19 cellular contexts compared by ENCODE assay signal in genomic region chr13:73403362-73404150, GRCh38.
DNase-seq lines count a peak whose midpoint lies in the region; ATAC-seq, FAIRE-seq and TF ChIP-seq lines count a peak whose summit lies in the region.
"Had no signal": no experiment of that assay in that cellular context is flagged by ENCODE, and none has a peak within 500 bp of the region (broad histone marks: within the 10 kb centered on the region; RNA-seq: fewer than 3 reads in every experiment).

No MANE protein-coding gene starts in this region.

- TF ChIP-seq EP300 in A549 (IDR thresholded peaks at IDR 0.05) = no peak

- 29% methylated on average over 1 of the region's 1 CpG for whole genome bisulfite sequencing in A549 (ENCODE audit: missing lambda C conversion rate)
- 25 to 35% methylated on average over 1 of the region's 1 CpG for WGBS in GM23248 (ENCODE audit: low coverage in 1 of 2, low lambda C conversion rate in 2 of 2, missing lambda C conversion rate in 2 of 2), 2 experiments
- 44 to 68% methylated on average over 1 of the region's 1 CpG for WGBS in esophagus squamous epithelium, 2 donors
- WGBS in neuronal stem cell (ENCODE audit: extremely low coverage in 2 of 2, insufficient read length in 2 of 2, insufficient replicate concordance in 1 of 2), 2 donors = no CpG with 5 or more reads among the region's 1 CpG

- no peak overlapping the region for H2BK15ac ChIP-seq in neuronal stem cell (ENCODE audit: low read length)

- ATAC-seq in A549 = no peak
- no peak for ATAC-seq in RWPE2 (ENCODE audit: low read depth)
- no peak for ATAC-seq in T-helper 17 cell

- no peaks in the 10 kb centered on the region for H3K9me2 ChIP-seq in GM23248 (ENCODE audit: insufficient read depth)

- no peak overlapping the region for H2BK5ac ChIP-seq in neuronal stem cell (ENCODE audit: low read length)

- TF ChIP-seq RAD21 in A549 (conservative IDR thresholded peaks at IDR 0.05 in 1 of 2, IDR thresholded peaks at IDR 0.05 in 1 of 2) = no peak

- H3K23ac ChIP-seq in neuronal stem cell (ENCODE audit: low read depth, low read length, poor library complexity) = no peak overlapping the region

- H3K27ac Mint-ChIP-seq in activated naive CD4-positive, alpha-beta T cell treated with anti-CD3 and anti-CD28 coated beads, Interleukin-2, amount 10 ng/mL, durations not matched to agents 7 days and 5 days = no peak overlapping the region
- H3K27ac Mint-ChIP-seq in T-helper 17 cell = no peak overlapping the region
- H3K27ac Mint-ChIP-seq: CD14-positive monocyte had no signal

- H3K4ac ChIP-seq in neuronal stem cell (ENCODE audit: low read length) = no peak overlapping the region

- in situ Hi-C loops in GM23248 (cut with MboI) = no loop called here

- H3K4me2 ChIP-seq in A549 (no peak overlapping the region), GM23248 (ENCODE audit: unreplicated experiment) (no peak overlapping the region), neuronal stem cell (ENCODE audit: insufficient read depth, low read length, poor library complexity, severe bottlenecking) (no peak overlapping the region)

- FAIRE-seq in A549 (lab: Jason Lieb, UNC) = no peak
- FAIRE-seq: H1 had no signal

- CTCF ChIA-PET in A549 (lab: Yijun Ruan, JAX) = no interaction called here
- CTCF ChIA-PET in activated naive CD4-positive, alpha-beta T cell treated with anti-CD3 and anti-CD28 coated beads, Interleukin-2, amount 10 ng/mL, durations not matched to agents 7 days and 5 days (lab: Charles Lee) = interaction anchor here (0.7 kb wide), 1 partner anchor 13 kb away, joined by 3 read pairs; no protein-coding TSS in a partner anchor

- no peak overlapping the region for H3K18ac ChIP-seq in neuronal stem cell (ENCODE audit: low read length)

- no peak overlapping the region for H2AK5ac ChIP-seq in neuronal stem cell (ENCODE audit: low read depth, low read length)

- H3K9ac ChIP-seq in GM23248 (no peak overlapping the region), neuronal stem cell (ENCODE audit: low read depth, low read length, poor library complexity) (no peak overlapping the region)

- H4K20me1 ChIP-seq in GM23248 (ENCODE audit: insufficient read depth) = no peaks in the 10 kb centered on the region

- H3K4me1 Mint-ChIP-seq in activated naive CD4-positive, alpha-beta T cell treated with anti-CD3 and anti-CD28 coated beads, Interleukin-2, amount 10 ng/mL, durations not matched to agents 7 days and 5 days = no peaks in the 10 kb centered on the region
- H3K4me1 Mint-ChIP-seq in T-helper 17 cell = no peaks in the 10 kb centered on the region
- H3K4me1 Mint-ChIP-seq: CD14-positive monocyte had no signal

- H3K9me3 Mint-ChIP-seq in activated naive CD4-positive, alpha-beta T cell treated with anti-CD3 and anti-CD28 coated beads, Interleukin-2, amount 10 ng/mL, durations not matched to agents 7 days and 5 days = no peaks in the 10 kb centered on the region

- H3K27ac ChIP-seq in A549 (no peak overlapping the region), GM23248 (no peak overlapping the region), RWPE2 (ENCODE audit: poor library complexity, severe bottlenecking) (peak overlapping the region; percentile 35), esophagus squamous epithelium (peak overlapping the region in 3 of 4 donors; percentile 52 to 76 (median 55)), neuronal stem cell (replicated peaks; ENCODE audit: low read length) (no peak overlapping the region)
- H3K27ac ChIP-seq: SJSA1 had no signal

- H3K4me3 ChIP-seq in A549 (no peak overlapping the region), GM23248 (no peak overlapping the region), RWPE2 (ENCODE audit: severe bottlenecking) (no peak overlapping the region), esophagus squamous epithelium (no peak overlapping the region), neuronal stem cell (ENCODE audit: low read length in 2 of 2) (no peak overlapping the region)
- H3K4me3 ChIP-seq: SJSA1 had no signal

- H3K4me3 Mint-ChIP-seq in activated naive CD4-positive, alpha-beta T cell treated with anti-CD3 and anti-CD28 coated beads, Interleukin-2, amount 10 ng/mL, durations not matched to agents 7 days and 5 days = no peak overlapping the region
- H3K4me3 Mint-ChIP-seq in T-helper 17 cell = no peak overlapping the region
- H3K4me3 Mint-ChIP-seq: CD14-positive monocyte had no signal

- H2AFZ ChIP-seq in GM23248 (no peak overlapping the region), neuronal stem cell (ENCODE audit: low read length) (no peak overlapping the region)

- intact Hi-C loops in esophagus squamous epithelium (cut with DNase I) = no loop called here

- TF ChIP-seq POLR2A in A549 (IDR thresholded peaks at IDR 0.05; ENCODE audit: low read length) = no peak
- no peak for TF ChIP-seq POLR2A in esophagus squamous epithelium (IDR thresholded peaks at IDR 0.05)

- no peaks in the 10 kb centered on the region for H3K36me3 Mint-ChIP-seq in activated naive CD4-positive, alpha-beta T cell treated with anti-CD3 and anti-CD28 coated beads, Interleukin-2, amount 10 ng/mL, durations not matched to agents 7 days and 5 days
- no peaks in the 10 kb centered on the region for H3K36me3 Mint-ChIP-seq in T-helper 17 cell (ENCODE audit: low read depth)
- H3K36me3 Mint-ChIP-seq: CD14-positive monocyte had no signal

- no peak overlapping the region for H2BK120ac ChIP-seq in neuronal stem cell (ENCODE audit: low read depth, low read length)

- no peak overlapping the region for H2BK12ac ChIP-seq in neuronal stem cell (ENCODE audit: low read length)

- TF ChIP-seq CTCF in A549 (IDR thresholded peaks at IDR 0.05) (no peak), RWPE2 (IDR thresholded peaks at IDR 0.05; ENCODE audit: poor library complexity, severe bottlenecking) (no peak), esophagus squamous epithelium (IDR thresholded peaks at IDR 0.05) (no peak)

- H3K4me1 ChIP-seq in A549 (peaks cover 4% of the 10 kb centered on the region; the same call in 1 of the 3 replicates), GM23248 (ENCODE audit: insufficient read depth) (no peaks in the 10 kb centered on the region), RWPE2 (ENCODE audit: insufficient read depth, poor library complexity, severe bottlenecking) (peaks cover 16% of the 10 kb centered on the region), esophagus squamous epithelium (peaks cover 11 to 66% (median 15%) of the 10 kb centered on the region in 3 donors), neuronal stem cell (ENCODE audit: control insufficient read depth in 2 of 2, insufficient read depth in 1 of 2, low read depth in 1 of 2, low read length in 2 of 2) (peaks cover 0 to 1% of the 10 kb centered on the region in 2 donors)
- H3K4me1 ChIP-seq: SJSA1 had no signal

- H3K79me2 ChIP-seq in GM23248 (ENCODE audit: insufficient read depth) = no peaks in the 10 kb centered on the region

- H3K27me3 ChIP-seq in GM23248 (replicated peaks; ENCODE audit: insufficient read depth) (peaks cover 6% of the 10 kb centered on the region), RWPE2 (ENCODE audit: insufficient read depth, poor library complexity, severe bottlenecking) (no peaks in the 10 kb centered on the region), esophagus squamous epithelium (no peaks in the 10 kb centered on the region), neuronal stem cell (ENCODE audit: control insufficient read depth in 3 of 3, insufficient read depth in 3 of 3, low read depth in 1 of 3, low read length in 3 of 3) (peaks cover 0 to 2% (median 0%) of the 10 kb centered on the region in 3 experiments)
- H3K27me3 ChIP-seq: SJSA1 had no signal

- no peaks in the 10 kb centered on the region for H3K36me3 ChIP-seq in GM23248 (ENCODE audit: low read depth)
- H3K36me3 ChIP-seq in RWPE2 (ENCODE audit: low read depth) = no peaks in the 10 kb centered on the region
- no peaks in the 10 kb centered on the region for H3K36me3 ChIP-seq in esophagus squamous epithelium
- no peaks in the 10 kb centered on the region for H3K36me3 ChIP-seq in neuronal stem cell (replicated peaks in 1 of 2; ENCODE audit: control insufficient read depth in 2 of 2, insufficient read depth in 2 of 2, low read length in 2 of 2)
- H3K36me3 ChIP-seq: SJSA1 had no signal

- POLR2A ChIA-PET in A549 (lab: Yijun Ruan, JAX) = no interaction called here

- DNase-seq in A549 (ENCODE audit: low read depth in 1 of 2, low spot score in 1 of 2) = no peak
- peak; percentile 7 for DNase-seq in GM23248
- no peak for DNase-seq in RWPE2 (ENCODE audit: low spot score)
- no peak for DNase-seq in esophagus squamous epithelium (lab: John Stamatoyannopoulos, UW)
- no peak for DNase-seq in NAMALWA (ENCODE audit: low spot score)
- DNase-seq in activated naive CD4-positive, alpha-beta T cell treated with anti-CD3 and anti-CD28 coated beads, Interleukin-2, amount 10 ng/mL, durations not matched to agents 7 days and 5 days = no peak
- no peak for DNase-seq in T-helper 17 cell
- DNase-seq in neuronal stem cell (ENCODE audit: low spot score) = no peak
- DNase-seq: AML-193, DMS 273 treated with DMSO at 0.1 percent for 48 hours, Karpas-422, MM.1S, NCI-H1105, NCI-H1694 treated with DMSO at 0.1 percent for 48 hours, NCI-H526 treated with DMSO at 0.1 percent for 48 hours, RPMI8226 had no signal

- H3K9me3 ChIP-seq in A549 = no peaks in the 10 kb centered on the region
- no peaks in the 10 kb centered on the region for H3K9me3 ChIP-seq in GM23248 (ENCODE audit: low read depth)
- H3K9me3 ChIP-seq in RWPE2 (ENCODE audit: severe bottlenecking) = no peaks in the 10 kb centered on the region
- no peaks in the 10 kb centered on the region for H3K9me3 ChIP-seq in esophagus squamous epithelium
- H3K9me3 ChIP-seq in T-helper 17 cell (ENCODE audit: control insufficient read depth, low read length, poor library complexity, severe bottlenecking) = no peaks in the 10 kb centered on the region
- H3K9me3 ChIP-seq in neuronal stem cell (replicated peaks in 1 of 2; ENCODE audit: control insufficient read depth in 2 of 2, insufficient read depth in 1 of 2, low read depth in 1 of 2, low read length in 2 of 2) = no peaks in the 10 kb centered on the region
- H3K9me3 ChIP-seq: SJSA1 had no signal

- no peak overlapping the region for H4K91ac ChIP-seq in neuronal stem cell (ENCODE audit: low read depth, low read length, poor library complexity)

- H3F3A ChIP-seq in GM23248 (ENCODE audit: insufficient read depth) = no peaks in the 10 kb centered on the region

- no peak overlapping the region for H4K8ac ChIP-seq in neuronal stem cell (ENCODE audit: low read depth, low read length)

- no peaks in the 10 kb centered on the region for H3K27me3 Mint-ChIP-seq in activated naive CD4-positive, alpha-beta T cell treated with anti-CD3 and anti-CD28 coated beads, Interleukin-2, amount 10 ng/mL, durations not matched to agents 7 days and 5 days
- H3K27me3 Mint-ChIP-seq in T-helper 17 cell = no peaks in the 10 kb centered on the region

- no peaks in the 10 kb centered on the region for H3K79me1 ChIP-seq in neuronal stem cell (ENCODE audit: low read depth, low read length)

- no peak overlapping the region for H3K14ac ChIP-seq in neuronal stem cell (ENCODE audit: low read length)

TF ChIP-seq in A549, 52 proteins besides CTCF, POLR2A, EP300 and RAD21 (continues in another document):
- TF ChIP-seq JUNB (IDR thresholded peaks at IDR 0.05) (no peak), HDAC2 (IDR thresholded peaks at IDR 0.05) (no peak), KDM1A (IDR thresholded peaks at IDR 0.05; ENCODE audit: low read depth) (no peak), HOXB5 (CRISPR knock-in tag; IDR thresholded peaks at IDR 0.05) (no peak), MAFK (IDR thresholded peaks at IDR 0.05; ENCODE audit: partially characterized antibody) (peak; percentile 40), FOXS1 (CRISPR knock-in tag; IDR thresholded peaks at IDR 0.05) (no peak)

Comparison
In these comparisons a context has a peak if more than half of its experiments do, and no peak if none do; other contexts are left out.
1. H3K27ac ChIP-seq: peak in RWPE2 (single experiment) and esophagus squamous epithelium (3 of 4); none in A549 (0 of 2), GM23248 (single experiment) and neuronal stem cell (single experiment).